ENCODE assay signal across 18 cellular contexts in the genomic region with DNA sequence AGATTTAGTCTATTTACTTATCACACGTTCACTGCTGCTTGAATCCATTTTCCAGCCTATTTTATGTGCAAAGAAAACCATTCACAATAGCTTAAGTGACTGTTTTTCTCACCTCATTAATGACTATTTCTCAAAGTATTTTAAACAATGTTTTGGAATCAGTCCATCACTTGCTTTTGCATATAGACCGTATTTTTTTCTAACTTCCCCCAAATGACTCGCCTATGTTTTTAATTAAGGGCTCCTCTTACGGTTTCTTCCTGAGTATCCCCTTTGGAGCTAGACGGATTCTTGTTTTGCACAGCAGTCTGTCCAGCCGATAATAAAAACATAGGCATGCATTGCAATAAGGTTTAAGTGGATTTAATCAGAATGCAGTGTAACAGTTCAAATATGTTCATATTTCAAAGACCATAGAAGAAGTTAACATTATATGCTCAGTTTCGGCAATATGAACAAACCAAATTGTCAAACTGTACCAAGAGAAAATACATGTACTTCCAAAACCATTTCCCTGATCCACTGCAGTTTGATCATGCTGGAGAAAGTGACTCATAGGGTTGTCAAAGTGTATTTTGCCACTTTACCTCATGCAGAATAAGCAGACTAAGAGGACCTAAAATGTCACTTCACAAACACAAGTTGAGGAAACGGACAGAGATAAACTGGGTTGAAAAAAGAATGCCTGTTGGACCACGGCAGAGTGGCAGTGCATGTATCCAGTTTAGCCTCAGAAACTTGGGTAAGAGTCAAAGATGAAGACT.
A peak's percentile ranks its signal among the peaks of the same experiment; 100 is the strongest.
DNase-seq lines count a peak whose midpoint lies in the region; ATAC-seq and TF ChIP-seq lines count a peak whose summit lies in the region.
"Had no signal": no experiment of that assay in that cellular context is flagged by ENCODE, and none has a peak within 500 bp of the region (broad histone marks: within the 10 kb centered on the region; RNA-seq: fewer than 3 reads in every experiment).

No MANE protein-coding gene starts in this region.

- H3K27ac ChIP-seq in mammary epithelial cell (ENCODE audit: insufficient read depth, low read depth, low read length), result no peak overlapping the region
- H3K27ac ChIP-seq: heart right ventricle, pancreas had no signal

- BruUV-seq in mammary epithelial cell (replicated peaks; lab: Mats Ljungman, UMichigan), result no TSS peak

- ATAC-seq in HG02678 (IDR thresholded peaks at IDR 0.05; ENCODE audit: unreplicated experiment), result no peak
- ATAC-seq: GM12878; heart right ventricle; naive thymus-derived CD4-positive, alpha-beta T cell had no signal

- H3K27me3 ChIP-seq in mammary epithelial cell (ENCODE audit: insufficient read depth, low read length), result no peaks in the 10 kb centered on the region
- H3K27me3 ChIP-seq: BE2C, heart right ventricle, pancreas had no signal

- H3K4me1 Mint-ChIP-seq in glutamatergic neuron (ENCODE audit: low read depth, unreplicated experiment), result peaks cover 7% of the 10 kb centered on the region
- H3K4me1 Mint-ChIP-seq: naive thymus-derived CD4-positive, alpha-beta T cell had no signal

- 66% methylated on average over 8 of the region's 9 CpGs for WGBS in mammary epithelial cell (ENCODE audit: low coverage, missing lambda C conversion rate)

- peak; percentile 42 for DNase-seq in M059J (ENCODE audit: low read depth)
- peak; percentile 13 for DNase-seq in mammary epithelial cell
- DNase-seq in foreskin fibroblast, result peak; percentile 41 to 74
- DNase-seq in smooth muscle cell of the brain vasculature (ENCODE audit: low read depth, low spot score), result peak; percentile 9
- no peak for DNase-seq in glutamatergic neuron
- DNase-seq in DMS114 treated with DMSO at 0.1 percent for 48 hours (lab: John Stamatoyannopoulos, UW; ENCODE audit: unreplicated experiment), result no peak
- DNase-seq: aorta; BE2C; GF-D8; heart right ventricle; naive thymus-derived CD4-positive, alpha-beta T cell; NCI-H146; NCI-H82; pancreas; stimulated activated CD8-positive, alpha-beta memory T cell treated with anti-CD3 and anti-CD28 coated beads, Interleukin-4, amount 100 ng/mL, for 48 hours had no signal

- no peaks in the 10 kb centered on the region for H3K9me3 ChIP-seq in mammary epithelial cell (replicated peaks; ENCODE audit: insufficient read depth, low read length)
- H3K9me3 ChIP-seq: BE2C, heart right ventricle, pancreas had no signal

- H3K79me2 ChIP-seq in mammary epithelial cell (ENCODE audit: insufficient read depth, low read length), result no peaks in the 10 kb centered on the region

- no peak overlapping the region for H2AFZ ChIP-seq in mammary epithelial cell (ENCODE audit: low read depth, low read length)

- no peak overlapping the region for H3K4me2 ChIP-seq in mammary epithelial cell (ENCODE audit: insufficient read depth, low read depth, low read length)
- H3K4me2 ChIP-seq: smooth muscle cell had no signal

- in situ Hi-C loops in mammary epithelial cell (cut with MboI; ENCODE audit: low sequenced_read_pairs in 2 of 2), result no loop called here

- no peaks in the 10 kb centered on the region for H4K20me1 ChIP-seq in mammary epithelial cell (ENCODE audit: insufficient read depth, low read length)

- H3K36me3 ChIP-seq in mammary epithelial cell (ENCODE audit: insufficient read depth, low read length), result no peaks in the 10 kb centered on the region
- H3K36me3 ChIP-seq: BE2C, heart right ventricle, pancreas had no signal

- no peak overlapping the region for H3K4me3 Mint-ChIP-seq in glutamatergic neuron (ENCODE audit: unreplicated experiment)
- H3K4me3 Mint-ChIP-seq: naive thymus-derived CD4-positive, alpha-beta T cell had no signal

- H3K36me3 Mint-ChIP-seq in glutamatergic neuron (ENCODE audit: unreplicated experiment), result no peaks in the 10 kb centered on the region
- H3K36me3 Mint-ChIP-seq: naive thymus-derived CD4-positive, alpha-beta T cell had no signal

- dilution Hi-C loops in mammary epithelial cell (cut with HindIII; ENCODE audit: low sequenced_read_pairs), result no loop called here

- peaks cover 2% of the 10 kb centered on the region for H3K4me1 ChIP-seq in mammary epithelial cell (ENCODE audit: insufficient read depth, low read length)
- H3K4me1 ChIP-seq: pancreas had no signal

- H3K4me3 ChIP-seq in mammary epithelial cell (replicated peaks in 1 of 3; ENCODE audit: insufficient read depth in 1 of 3, low read depth in 2 of 3, low read length in 3 of 3), result no peak overlapping the region
- no peak overlapping the region for H3K4me3 ChIP-seq in foreskin fibroblast (ENCODE audit: low read depth in 1 of 2, low read length in 2 of 2)
- H3K4me3 ChIP-seq: GM12878, heart right ventricle, pancreas, smooth muscle cell had no signal

- no peak overlapping the region for H3K9ac ChIP-seq in mammary epithelial cell (ENCODE audit: insufficient read depth, low read length)

- intact Hi-C loops in mammary epithelial cell (cut with micrococcal nuclease), result no loop called here

- H3K27me3 Mint-ChIP-seq in glutamatergic neuron (ENCODE audit: unreplicated experiment), result no peaks in the 10 kb centered on the region

- CTCF ChIA-PET in mammary epithelial cell (lab: Charles Lee; ENCODE audit: low non-redundant PET), result no interaction called here

- H3K27ac Mint-ChIP-seq in glutamatergic neuron (ENCODE audit: unreplicated experiment), result no peak overlapping the region
- H3K27ac Mint-ChIP-seq: naive thymus-derived CD4-positive, alpha-beta T cell had no signal

- no peaks in the 10 kb centered on the region for H3K9me3 Mint-ChIP-seq in glutamatergic neuron (ENCODE audit: unreplicated experiment)
- H3K9me3 Mint-ChIP-seq: naive thymus-derived CD4-positive, alpha-beta T cell had no signal

- TF ChIP-seq CTCF in mammary epithelial cell (conservative IDR thresholded peaks at IDR 0.05 in 1 of 2, IDR thresholded peaks at IDR 0.05 in 1 of 2; ENCODE audit: extremely low read depth in 1 of 2, insufficient read depth in 1 of 2, low read depth in 1 of 2, low read length in 2 of 2) (no peak), foreskin fibroblast (IDR thresholded peaks at IDR 0.05; ENCODE audit: low read depth, low read length) (no peak), glutamatergic neuron (IDR thresholded peaks at IDR 0.05; ENCODE audit: partially characterized antibody, unreplicated experiment) (no peak)

Comparison
In these comparisons a context has a peak if more than half of its experiments do, and no peak if none do; other contexts are left out.
1. DNase-seq: peak in M059J (single experiment), mammary epithelial cell (single experiment), foreskin fibroblast (2 of 2) and smooth muscle cell of the brain vasculature (single experiment); none in glutamatergic neuron (single experiment) and DMS114 treated with DMSO at 0.1 percent for 48 hours (single experiment).